Comparison of ENCODE assay signal across 27 cellular contexts in the genomic region with DNA sequence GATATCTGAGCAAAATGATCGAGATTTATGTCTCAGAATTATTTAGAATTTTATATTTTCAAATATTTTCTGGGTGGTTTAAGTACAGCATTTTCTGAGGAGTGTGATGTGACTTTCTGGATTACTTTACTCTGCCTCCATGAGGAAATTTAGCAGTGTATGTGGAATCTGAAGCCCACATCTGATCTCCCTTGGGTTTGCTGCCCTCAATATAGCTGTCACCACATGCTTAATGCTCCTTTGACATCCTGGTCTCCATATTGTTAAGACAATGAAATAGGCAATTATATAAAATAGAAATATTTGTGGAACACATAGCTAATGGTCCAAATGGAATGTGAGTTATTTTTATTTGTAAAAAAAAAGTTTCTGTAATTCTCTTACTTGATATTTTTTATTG.
"Had no signal": no experiment of that assay in that cellular context is flagged by ENCODE, and none has a peak within 500 bp of the region (broad histone marks: within the 10 kb centered on the region; RNA-seq: fewer than 3 reads in every experiment).

No MANE protein-coding gene starts in this region.

- H3K27ac Mint-ChIP-seq: activated naive CD8-positive, alpha-beta T cell treated with anti-CD3 and anti-CD28 coated beads for 36 hours; immature natural killer cell; naive thymus-derived CD8-positive, alpha-beta T cell; neural progenitor cell had no signal

- H3K9me3 ChIP-seq: adrenal gland, body of pancreas, right atrium auricular region, spleen, tibial nerve had no signal

- H2AFZ ChIP-seq: neural progenitor cell had no signal

- H3K4me3 ChIP-seq: adrenal gland, body of pancreas, coronary artery, dorsolateral prefrontal cortex, neural progenitor cell, right atrium auricular region, spleen, tibial nerve had no signal

- H3K36me3 ChIP-seq: adrenal gland, neural progenitor cell, right atrium auricular region, spleen, tibial nerve, WERI-Rb-1 had no signal

- H3K4me1 ChIP-seq: adrenal gland, body of pancreas, right atrium auricular region, tibial nerve had no signal

- H3K27me3 ChIP-seq: adrenal gland, body of pancreas, dorsolateral prefrontal cortex, neural progenitor cell, right atrium auricular region, spleen, tibial nerve had no signal

- ATAC-seq: activated CD4-positive, CD25-positive, alpha-beta regulatory T cell treated with anti-CD3 and anti-CD28 coated beads, Interleukin-2, amount 50 U/mL, for 24 hours; body of pancreas; left colon; naive thymus-derived CD8-positive, alpha-beta T cell had no signal

- H3K9ac ChIP-seq: neural progenitor cell had no signal

- H3K4me2 ChIP-seq: neural progenitor cell had no signal

- H3K27me3 Mint-ChIP-seq: activated naive CD8-positive, alpha-beta T cell treated with anti-CD3 and anti-CD28 coated beads for 36 hours; naive thymus-derived CD8-positive, alpha-beta T cell had no signal

- H3K27ac ChIP-seq: adrenal gland, body of pancreas, coronary artery, dorsolateral prefrontal cortex, neural progenitor cell, right atrium auricular region, tibial nerve, WERI-Rb-1 had no signal

- H3K36me3 Mint-ChIP-seq: activated naive CD8-positive, alpha-beta T cell treated with anti-CD3 and anti-CD28 coated beads for 36 hours; immature natural killer cell; naive thymus-derived CD8-positive, alpha-beta T cell; neural progenitor cell had no signal

- H3K4me3 Mint-ChIP-seq: activated naive CD8-positive, alpha-beta T cell treated with anti-CD3 and anti-CD28 coated beads for 36 hours; immature natural killer cell; naive thymus-derived CD8-positive, alpha-beta T cell; neural progenitor cell had no signal

- H3K9me3 Mint-ChIP-seq: activated naive CD8-positive, alpha-beta T cell treated with anti-CD3 and anti-CD28 coated beads for 36 hours; immature natural killer cell; naive thymus-derived CD8-positive, alpha-beta T cell had no signal

- DNase-seq: activated CD4-positive, alpha-beta T cell treated with anti-CD3 and anti-CD28 coated beads for 48 hours; activated CD4-positive, alpha-beta T cell treated with anti-CD3 and anti-CD28 coated beads, Interleukin-2, amount 50 U/mL, for 48 hours; activated CD8-positive, alpha-beta memory T cell treated with anti-CD3 and anti-CD28 coated beads for 24 hours; activated effector memory CD4-positive, alpha-beta T cell treated with Interleukin-2 at 50 U/mL for 16 hours; activated naive CD4-positive, alpha-beta T cell treated with Interleukin-2 at 50 U/mL for 16 hours; activated naive CD8-positive, alpha-beta T cell treated with anti-CD3 and anti-CD28 coated beads for 36 hours; adrenal gland; aorta; body of pancreas; dorsolateral prefrontal cortex; effector memory CD4-positive, alpha-beta T cell; head of caudate nucleus; hippocampal formation; immature natural killer cell; kidney; left colon; naive thymus-derived CD8-positive, alpha-beta T cell; occipital lobe; spleen; stimulated activated naive CD4-positive, alpha-beta T cell treated with Interleukin-2 at 50 U/mL for 16 hours; T1000; WERI-Rb-1 had no signal
